26 cellular contexts compared by ENCODE assay signal in genomic region chr17:27590864-27591263, GRCh38. TPM values are rescaled to one million over a fixed set of nuclear protein-coding genes. Genes with fewer than 3 reads are reported as not detected.
DNase-seq lines count a peak whose midpoint lies in the region; ATAC-seq and TF ChIP-seq lines count a peak whose summit lies in the region.
"Had no signal": no experiment of that assay in that cellular context is flagged by ENCODE, and none has a peak within 500 bp of the region (broad histone marks: within the 10 kb centered on the region; RNA-seq: fewer than 3 reads in every experiment).

No MANE protein-coding gene starts in this region.

- H3K79me2 ChIP-seq in SK-N-SH (ENCODE audit: insufficient read depth): no peaks in the 10 kb centered on the region

- 93% methylated on average over 3 of the region's 3 CpGs for WGBS in SK-N-SH (ENCODE audit: low lambda C conversion rate)

- H3K9me2 ChIP-seq in SK-N-SH: no peaks in the 10 kb centered on the region

- no peak overlapping the region for H3K9ac ChIP-seq in SK-N-SH

- ATAC-seq in SK-N-SH treated with all-trans-retinoic acid at 6 μM for 48 hours (no peak), T-helper 17 cell (no peak)
- ATAC-seq: HCT116 had no signal

- H3K4me2 ChIP-seq in SK-N-SH: no peak overlapping the region

- H3K9me3 ChIP-seq in SK-N-SH: no peaks in the 10 kb centered on the region
- H3K9me3 ChIP-seq in CD4-positive, alpha-beta memory T cell (ENCODE audit: control insufficient read depth in 1 of 2, low read length in 2 of 2): no peaks in the 10 kb centered on the region
- H3K9me3 ChIP-seq in T-helper 17 cell (ENCODE audit: control insufficient read depth, low read length, poor library complexity, severe bottlenecking): no peaks in the 10 kb centered on the region
- H3K9me3 ChIP-seq: BE2C, SJSA1 had no signal

- H3K27me3 ChIP-seq in SK-N-SH (ENCODE audit: insufficient read depth): no peaks in the 10 kb centered on the region
- no peaks in the 10 kb centered on the region for H3K27me3 ChIP-seq in CD4-positive, alpha-beta memory T cell (ENCODE audit: insufficient read depth, low read length)
- H3K27me3 ChIP-seq: BE2C, SJSA1 had no signal

- peaks cover 0 to 12% of the 10 kb centered on the region in 2 experiments for H3K36me3 ChIP-seq in SK-N-SH (replicated peaks in 1 of 2; ENCODE audit: control insufficient read depth in 1 of 2, insufficient read depth in 2 of 2, low read length in 1 of 2)
- H3K36me3 ChIP-seq in CD4-positive, alpha-beta memory T cell (ENCODE audit: insufficient read depth, low read length): peaks cover 4% of the 10 kb centered on the region
- H3K36me3 ChIP-seq: BE2C had no signal

- no peak for TF ChIP-seq CTCF in SK-N-SH (IDR thresholded peaks at IDR 0.05)
- no peak for TF ChIP-seq CTCF in nephron (IDR thresholded peaks at IDR 0.05; ENCODE audit: unreplicated experiment in 3 of 3)

- H3K27ac Mint-ChIP-seq in CD4-positive, alpha-beta memory T cell: peak overlapping the region in 4 of 7 donors; percentile 13 to 63 (median 41)
- peak overlapping the region; percentile 41 for H3K27ac Mint-ChIP-seq in T-helper 17 cell
- H3K27ac Mint-ChIP-seq in nephron: peak overlapping the region in 2 of 3 experiments; percentile 16 to 88

- no peak for TF ChIP-seq RAD21 in SK-N-SH (IDR thresholded peaks at IDR 0.05; ENCODE audit: low read length)

- POLR2A ChIA-PET in SK-N-SH (lab: Yijun Ruan, JAX): no interaction called here
- POLR2A ChIA-PET in CD4-positive, alpha-beta memory T cell (lab: Charles Lee; ENCODE audit: partially characterized antibody): no interaction called here

- H3K27me3 Mint-ChIP-seq in CD4-positive, alpha-beta memory T cell: no peaks in the 10 kb centered on the region
- H3K27me3 Mint-ChIP-seq in T-helper 17 cell (no peaks in the 10 kb centered on the region), nephron (ENCODE audit: low read depth) (peaks cover 3% of the 10 kb centered on the region)
- H3K27me3 Mint-ChIP-seq: IgD-negative memory B cell had no signal

- no peaks in the 10 kb centered on the region for H4K20me1 ChIP-seq in SK-N-SH (ENCODE audit: insufficient read depth)

- TF ChIP-seq EP300 in SK-N-SH (IDR thresholded peaks at IDR 0.05; ENCODE audit: borderline replicate concordance in 1 of 2, low read depth in 1 of 2, low read length in 1 of 2): no peak

- H3K4me3 Mint-ChIP-seq in CD4-positive, alpha-beta memory T cell: no peak overlapping the region
- H3K4me3 Mint-ChIP-seq in T-helper 17 cell (no peak overlapping the region), nephron (peak overlapping the region in 1 of 3 experiments; percentile 18)
- H3K4me3 Mint-ChIP-seq: CD14-positive monocyte, IgD-negative memory B cell had no signal

- DNase-seq in SK-N-SH (no peak), T-helper 17 cell (no peak), ureter (ENCODE audit: low spot score) (no peak)
- no peak for DNase-seq in CD4-positive, alpha-beta memory T cell
- no peak for DNase-seq in effector CD8-positive, alpha-beta T cell (lab: John Stamatoyannopoulos, UW)
- DNase-seq in stimulated activated CD4-positive, alpha-beta T cell treated with anti-CD3 and anti-CD28 coated beads, Interleukin-2, amount 100 ng/mL, for 48 hours: no peak
- DNase-seq: BE2C, DMS153, NCI-H1092, NCI-H1417 treated with DMSO at 0.1 percent for 48 hours, NCI-H187, NCI-H2081 treated with DMSO at 0.1 percent for 48 hours, NCI-H2171, NCI-H226, NCI-H510A, NCI-H69, Right ventricle myocardium superior, RPMI8226 had no signal

- no peaks in the 10 kb centered on the region for H3F3A ChIP-seq in SK-N-SH (replicated peaks; ENCODE audit: insufficient read depth)

- H3K27ac ChIP-seq in SK-N-SH (ENCODE audit: low read depth in 2 of 2, low read length in 1 of 2): no peak overlapping the region
- H3K27ac ChIP-seq in CD4-positive, alpha-beta memory T cell (ENCODE audit: low read depth, low read length): no peak overlapping the region
- H3K27ac ChIP-seq: 22Rv1, HL-60, SJSA1 had no signal

- intact Hi-C loops in CD4-positive, alpha-beta memory T cell (cut with micrococcal nuclease): no loop called here

- H3K9me3 Mint-ChIP-seq in CD4-positive, alpha-beta memory T cell: no peaks in the 10 kb centered on the region
- H3K9me3 Mint-ChIP-seq in nephron: no peaks in the 10 kb centered on the region
- H3K9me3 Mint-ChIP-seq: CD14-positive monocyte, IgD-negative memory B cell had no signal

- H3K4me3 ChIP-seq in SK-N-SH (ENCODE audit: low read depth in 2 of 2, low read length in 1 of 2): no peak overlapping the region
- H3K4me3 ChIP-seq in CD4-positive, alpha-beta memory T cell (ENCODE audit: low read length in 2 of 2): no peak overlapping the region
- H3K4me3 ChIP-seq: SJSA1 had no signal

- H3K4me1 Mint-ChIP-seq in CD4-positive, alpha-beta memory T cell: no peaks in the 10 kb centered on the region
- H3K4me1 Mint-ChIP-seq in T-helper 17 cell (peaks cover 2% of the 10 kb centered on the region), nephron (peaks cover 54% of the 10 kb centered on the region)
- H3K4me1 Mint-ChIP-seq: CD14-positive monocyte, IgD-negative memory B cell had no signal

- H3K36me3 Mint-ChIP-seq in CD4-positive, alpha-beta memory T cell: peaks cover 5 to 30% of the 10 kb centered on the region in 2 donors
- H3K36me3 Mint-ChIP-seq in T-helper 17 cell (ENCODE audit: low read depth) (peaks cover 2% of the 10 kb centered on the region), nephron (ENCODE audit: low read depth) (peaks cover 20% of the 10 kb centered on the region)

- peaks cover 12 to 24% of the 10 kb centered on the region in 2 experiments for H3K4me1 ChIP-seq in SK-N-SH (ENCODE audit: control insufficient read depth in 1 of 2, insufficient read depth in 2 of 2, low read depth in 1 of 2, low read length in 1 of 2)
- H3K4me1 ChIP-seq in CD4-positive, alpha-beta memory T cell (ENCODE audit: insufficient read depth, low read length): no peaks in the 10 kb centered on the region

- CTCF ChIA-PET in SK-N-SH (lab: Yijun Ruan, JAX): interaction anchor here (0.9 to 10.3 kb wide), 2 partner anchors 12 to 21 kb away, joined by 3 to 99 read pairs; no protein-coding TSS in a partner anchor
- CTCF ChIA-PET in CD4-positive, alpha-beta memory T cell (lab: Charles Lee; ENCODE audit: partially characterized antibody): interaction anchor here (1.5 to 6.8 kb wide), 2 partner anchors 9 to 14 kb away, joined by 3 to 69 read pairs; no protein-coding TSS in a partner anchor

- H2AFZ ChIP-seq in SK-N-SH (ENCODE audit: low read depth): no peak overlapping the region

TF ChIP-seq in SK-N-SH treated with all-trans-retinoic acid at 6 μM for 48 hours, 23 proteins besides CTCF, POLR2A, EP300 and RAD21:
- TF ChIP-seq PATZ1 (CRISPR knock-in tag; IDR thresholded peaks at IDR 0.05; ENCODE audit: borderline replicate concordance) (no peak), CSDC2 (CRISPR knock-in tag; IDR thresholded peaks at IDR 0.05) (no peak), ARNTL (CRISPR knock-in tag; IDR thresholded peaks at IDR 0.05; ENCODE audit: borderline replicate concordance, low read depth) (no peak), TOX (CRISPR knock-in tag; IDR thresholded peaks at IDR 0.05; ENCODE audit: borderline replicate concordance) (no peak), BACH2 (CRISPR knock-in tag; IDR thresholded peaks at IDR 0.05; ENCODE audit: borderline replicate concordance) (no peak), ZFP3 (CRISPR knock-in tag; IDR thresholded peaks at IDR 0.05) (peak; percentile 81)

TF ChIP-seq in SK-N-SH, 30 proteins besides CTCF, POLR2A, EP300 and RAD21:
- TF ChIP-seq TAF1 (IDR thresholded peaks at IDR 0.05; ENCODE audit: borderline replicate concordance, low read depth, low read length) (no peak), YY1 (IDR thresholded peaks at IDR 0.05; ENCODE audit: low read depth) (no peak), USF1 (IDR thresholded peaks at IDR 0.05; ENCODE audit: borderline replicate concordance, low read depth) (no peak), TCF12 (IDR thresholded peaks at IDR 0.05) (no peak), TEAD4 (IDR thresholded peaks at IDR 0.05; ENCODE audit: borderline replicate concordance, insufficient read depth) (no peak), GABPA (IDR thresholded peaks at IDR 0.05; ENCODE audit: low read depth) (no peak), RFX5 (IDR thresholded peaks at IDR 0.05; ENCODE audit: low read length) (no peak), MAX (IDR thresholded peaks at IDR 0.05; ENCODE audit: low read depth) (no peak), MEF2A (IDR thresholded peaks at IDR 0.05; ENCODE audit: borderline replicate concordance, low read depth) (no peak), EZH2phosphoT487 (IDR thresholded peaks at IDR 0.05; ENCODE audit: borderline replicate concordance, low read depth) (no peak), ELF1 (IDR thresholded peaks at IDR 0.05) (no peak), USF2 (IDR thresholded peaks at IDR 0.05; ENCODE audit: borderline replicate concordance, low read depth, low read length) (no peak), NFIC (IDR thresholded peaks at IDR 0.05; ENCODE audit: borderline replicate concordance) (no peak), FOSL2 (IDR thresholded peaks at IDR 0.05; ENCODE audit: borderline replicate concordance, low read depth) (no peak), NRF1 (IDR thresholded peaks at IDR 0.05; ENCODE audit: low read depth, low read length) (no peak), SIN3A (IDR thresholded peaks at IDR 0.05; ENCODE audit: borderline replicate concordance, low read depth, low read length) (no peak)

RNA-seq across cellular contexts. Expression of gene LGALS9, which starts 40.1 kb away (rescaled TPM):
- polyA plus RNA-seq in SK-N-SH (2012; rRNA removed): 0.21 and 0.37 TPM in 2 replicates
- polyA plus RNA-seq in SK-N-SH (2012; cell fraction: cytosol; rRNA removed): 0.07 TPM in 1 of 2 replicates, not detected in the other
- 0.66 and 0.68 TPM in 2 replicates for polyA plus RNA-seq in SK-N-SH (2012; cell fraction: nucleus; rRNA removed)
- total RNA-seq in CD4-positive, alpha-beta memory T cell: 10 to 100 TPM; 19.9 to 24.6 TPM
- 10 to 100 TPM; 24.1 to 33.2 TPM for polyA plus RNA-seq in CD4-positive, alpha-beta memory T cell
- total RNA-seq in T-helper 17 cell: 10 to 100 TPM; 64.7 to 66.3 TPM
- total RNA-seq in ureter: 80.7 TPM
